Comparison of ENCODE assay signal across 8 cellular contexts in genomic region chr4:10115271-10115656, GRCh38. TPM values are rescaled to one million over a fixed set of nuclear protein-coding genes. Genes with fewer than 3 reads are reported as not detected.
DNase-seq lines count a peak whose midpoint lies in the region; ATAC-seq and TF ChIP-seq lines count a peak whose summit lies in the region.

No MANE protein-coding gene starts in this region.

- H2AFZ ChIP-seq in OCI-LY1 (ENCODE audit: low read length), result no peak overlapping the region

- H3K27me3 ChIP-seq in DOHH2 (ENCODE audit: control insufficient read depth, low read length) (no peaks in the 10 kb centered on the region), OCI-LY1 (ENCODE audit: insufficient read depth, low read length) (no peaks in the 10 kb centered on the region)
- no peaks in the 10 kb centered on the region for H3K27me3 ChIP-seq in effector memory CD4-positive, alpha-beta T cell (replicated peaks; ENCODE audit: control insufficient read depth, insufficient read depth, low read length, poor library complexity, severe bottlenecking)

- H3K4me3 Mint-ChIP-seq in natural killer cell treated with Interleukin-12 subunit alpha and Interleukin-12 subunit beta and Interleukin-15 and Interleukin-18, amount 100 ng/mL, for 72 hours, result peak overlapping the region; percentile 91

- no peak for ATAC-seq in natural killer cell treated with Interleukin-12 subunit alpha and Interleukin-12 subunit beta and Interleukin-15 and Interleukin-18, amount 100 ng/mL, for 72 hours
- no peak for ATAC-seq in GM19467 (IDR thresholded peaks at IDR 0.05; ENCODE audit: unreplicated experiment)

- H3K27ac ChIP-seq in DOHH2 (ENCODE audit: low read depth, low read length) (no peak overlapping the region), OCI-LY1 (ENCODE audit: low read depth, low read length, poor library complexity, severe bottlenecking) (no peak overlapping the region)
- H3K27ac ChIP-seq in effector memory CD4-positive, alpha-beta T cell (ENCODE audit: insufficient read depth, low read length, poor library complexity, severe bottlenecking), result peak overlapping the region; percentile 95

- peaks cover 65% of the 10 kb centered on the region for H3K79me2 ChIP-seq in DOHH2 (ENCODE audit: control insufficient read depth, low read length)
- H3K79me2 ChIP-seq in OCI-LY1 (ENCODE audit: insufficient read depth, low read length), result no peaks in the 10 kb centered on the region

- no peaks in the 10 kb centered on the region for H3K27me3 Mint-ChIP-seq in natural killer cell treated with Interleukin-12 subunit alpha and Interleukin-12 subunit beta and Interleukin-15 and Interleukin-18, amount 100 ng/mL, for 72 hours

- H3K4me3 ChIP-seq in DOHH2 (ENCODE audit: low read length), result peak overlapping the region; percentile 97
- peak overlapping the region; percentile 89 for H3K4me3 ChIP-seq in OCI-LY1 (ENCODE audit: low read depth, low read length, poor library complexity, severe bottlenecking)
- H3K4me3 ChIP-seq in effector memory CD4-positive, alpha-beta T cell (ENCODE audit: insufficient read depth, low read depth, low read length, poor library complexity, severe bottlenecking), result peak overlapping the region; percentile 74

- H4K20me1 ChIP-seq in DOHH2 (ENCODE audit: control insufficient read depth, insufficient read depth, low read depth, low read length), result peaks cover 22% of the 10 kb centered on the region
- H4K20me1 ChIP-seq in OCI-LY1 (ENCODE audit: insufficient read depth, low read length), result no peaks in the 10 kb centered on the region

- H3F3A ChIP-seq in DOHH2 (ENCODE audit: control insufficient read depth, insufficient read depth) (no peaks in the 10 kb centered on the region; the same call in 1 of the 2 replicates), OCI-LY1 (ENCODE audit: insufficient read depth, low read length) (no peaks in the 10 kb centered on the region)

- peak overlapping the region; percentile 81 for H3K9ac ChIP-seq in OCI-LY1 (ENCODE audit: low read length)

- H3K4me2 ChIP-seq in DOHH2 (ENCODE audit: low read length) (peak overlapping the region; percentile 76), OCI-LY1 (ENCODE audit: low read length) (peak overlapping the region; percentile 79)

- DNase-seq in effector memory CD4-positive, alpha-beta T cell, result no peak
- no peak for DNase-seq in natural killer cell treated with Interleukin-12 subunit alpha and Interleukin-12 subunit beta and Interleukin-15 and Interleukin-18, amount 100 ng/mL, for 72 hours (ENCODE audit: low spot score)
- DNase-seq in NCI-H2029 treated with DMSO at 0.1 percent for 48 hours (lab: John Stamatoyannopoulos, UW) (no peak), HPDE6-E6E7 (ENCODE audit: extremely low spot score) (no peak), GM19240 (ENCODE audit: insufficient read length, low spot score) (no peak)

- H3K4me1 ChIP-seq in DOHH2 (ENCODE audit: control insufficient read depth, low read length) (peaks cover 26% of the 10 kb centered on the region), OCI-LY1 (ENCODE audit: insufficient read depth, low read length, severe bottlenecking) (peaks cover 21% of the 10 kb centered on the region)
- H3K4me1 ChIP-seq in effector memory CD4-positive, alpha-beta T cell (ENCODE audit: control insufficient read depth, insufficient read depth, low read length, poor library complexity, severe bottlenecking), result peaks cover 54% of the 10 kb centered on the region

- H3K36me3 ChIP-seq in DOHH2 (ENCODE audit: control insufficient read depth, low read length) (peaks cover 59% of the 10 kb centered on the region), OCI-LY1 (ENCODE audit: insufficient read depth, low read length) (peaks cover 46% of the 10 kb centered on the region)
- peaks cover 50% of the 10 kb centered on the region for H3K36me3 ChIP-seq in effector memory CD4-positive, alpha-beta T cell (ENCODE audit: control insufficient read depth, insufficient read depth, low read length)

- no peaks in the 10 kb centered on the region for H3K9me3 Mint-ChIP-seq in natural killer cell treated with Interleukin-12 subunit alpha and Interleukin-12 subunit beta and Interleukin-15 and Interleukin-18, amount 100 ng/mL, for 72 hours

- H3K4me1 Mint-ChIP-seq in natural killer cell treated with Interleukin-12 subunit alpha and Interleukin-12 subunit beta and Interleukin-15 and Interleukin-18, amount 100 ng/mL, for 72 hours (ENCODE audit: low read depth in 2 of 2), result peaks cover 64 to 66% of the 10 kb centered on the region in 2 donors

- H3K9me3 ChIP-seq in DOHH2 (ENCODE audit: control insufficient read depth, insufficient read depth, low read length) (no peaks in the 10 kb centered on the region), OCI-LY1 (ENCODE audit: low read length) (no peaks in the 10 kb centered on the region)
- no peaks in the 10 kb centered on the region for H3K9me3 ChIP-seq in effector memory CD4-positive, alpha-beta T cell (ENCODE audit: control insufficient read depth, low read length)

- no peak for TF ChIP-seq CTCF in DOHH2 (IDR thresholded peaks at IDR 0.05; ENCODE audit: low read depth, low read length, poor library complexity, severe bottlenecking)
- no peak for TF ChIP-seq CTCF in OCI-LY1 (IDR thresholded peaks at IDR 0.05; ENCODE audit: low read length)

- peaks cover 27% of the 10 kb centered on the region for H3K36me3 Mint-ChIP-seq in natural killer cell treated with Interleukin-12 subunit alpha and Interleukin-12 subunit beta and Interleukin-15 and Interleukin-18, amount 100 ng/mL, for 72 hours

- H3K27ac Mint-ChIP-seq in natural killer cell treated with Interleukin-12 subunit alpha and Interleukin-12 subunit beta and Interleukin-15 and Interleukin-18, amount 100 ng/mL, for 72 hours, result peak overlapping the region; percentile 90 to 94

- H3K9me2 ChIP-seq in DOHH2 (replicated peaks; ENCODE audit: control insufficient read depth, low read length), result no peaks in the 10 kb centered on the region
- no peaks in the 10 kb centered on the region for H3K9me2 ChIP-seq in OCI-LY1 (ENCODE audit: low read depth, low read length)

RNA-seq across cellular contexts. Expression of gene WDR1, which starts 1.3 kb away (rescaled TPM):
- total RNA-seq in natural killer cell treated with Interleukin-12 subunit alpha and Interleukin-12 subunit beta and Interleukin-15 and Interleukin-18, amount 100 ng/mL, for 72 hours, result 100 to 1,000 TPM; 550 to 559 TPM
